In genomic region chr6:107957909-107958688, GRCh38 we compare ENCODE assay signal across 1 cellular context.
A peak's percentile ranks its signal among the peaks of the same experiment; 100 is the strongest.
TF ChIP-seq lines count a peak whose summit lies in the region.

Gene SEC63, minus strand, starts transcription at chr6:107958208. Its CDS starts 199 bp downstream, at chr6:107958009.

TF ChIP-seq in HepG2, 621 proteins besides CTCF, POLR2A, EP300 and RAD21 (continued from another document and continues in another):
- TF ChIP-seq CREBL2 (CRISPR knock-in tag; IDR thresholded peaks at IDR 0.05; ENCODE audit: borderline replicate concordance): no peak; the same call in 1 of the 2 replicates
- no peak; the same call in 1 of the 2 replicates for TF ChIP-seq RXRB (CRISPR knock-in tag; IDR thresholded peaks at IDR 0.05; ENCODE audit: borderline replicate concordance)
- no peak for TF ChIP-seq ZNF619 (CRISPR knock-in tag; IDR thresholded peaks at IDR 0.05)
- TF ChIP-seq RFX5 (IDR thresholded peaks at IDR 0.05; ENCODE audit: low read depth, low read length): no peak
- TF ChIP-seq MTA3 (CRISPR knock-in tag; IDR thresholded peaks at IDR 0.05): no peak
- TF ChIP-seq ZNF709 (CRISPR knock-in tag; IDR thresholded peaks at IDR 0.05): peak; percentile 81; the same call in 1 of the 2 replicates
- peak; percentile 54; the same call in 1 of the 2 replicates for TF ChIP-seq HIC2 (CRISPR knock-in tag; IDR thresholded peaks at IDR 0.05; ENCODE audit: low read depth)
- TF ChIP-seq ZNF616 (CRISPR knock-in tag; IDR thresholded peaks at IDR 0.05; ENCODE audit: low read depth): peak; percentile 49; the same call in 1 of the 2 replicates
- TF ChIP-seq RCOR2 (CRISPR knock-in tag; IDR thresholded peaks at IDR 0.05): no peak
- no peak for TF ChIP-seq HNF4G (IDR thresholded peaks at IDR 0.05; ENCODE audit: borderline replicate concordance, low read depth, low read length)
- TF ChIP-seq HNF4G (CRISPR knock-in tag; IDR thresholded peaks at IDR 0.05; ENCODE audit: borderline replicate concordance, low read depth): no peak
- TF ChIP-seq YEATS2 (CRISPR knock-in tag; IDR thresholded peaks at IDR 0.05; ENCODE audit: borderline replicate concordance): peak; percentile 63; the same call in 1 of the 2 replicates
- TF ChIP-seq ZNF260 (CRISPR knock-in tag; IDR thresholded peaks at IDR 0.05; ENCODE audit: borderline replicate concordance, low read depth): no peak
- no peak for TF ChIP-seq GRHL1 (CRISPR knock-in tag; conservative IDR thresholded peaks at IDR 0.05)
- TF ChIP-seq ZNF235 (CRISPR knock-in tag; IDR thresholded peaks at IDR 0.05; ENCODE audit: borderline replicate concordance): no peak
- TF ChIP-seq EHMT2 (IDR thresholded peaks at IDR 0.05; ENCODE audit: borderline replicate concordance, low read depth, low read length): no peak
- no peak for TF ChIP-seq ZBTB37 (CRISPR knock-in tag; IDR thresholded peaks at IDR 0.05)
- no peak for TF ChIP-seq NCOA5 (CRISPR knock-in tag; IDR thresholded peaks at IDR 0.05)
- TF ChIP-seq PAXIP1 (CRISPR knock-in tag; conservative IDR thresholded peaks at IDR 0.05): no peak; the same call in 1 of the 2 replicates
- TF ChIP-seq IKZF5 (CRISPR knock-in tag; IDR thresholded peaks at IDR 0.05): peak; percentile 52; the same call in 1 of the 2 replicates
- TF ChIP-seq RERE (CRISPR knock-in tag; IDR thresholded peaks at IDR 0.05; ENCODE audit: low read depth): 0 out of 2 replicates have a peak, but pooled peaks have one; percentile 29
- no peak for TF ChIP-seq CEBPZ (IDR thresholded peaks at IDR 0.05; ENCODE audit: low read length)
- TF ChIP-seq HOXA5 (CRISPR knock-in tag; IDR thresholded peaks at IDR 0.05): peak; percentile 17; the same call in 1 of the 2 replicates
- no peak for TF ChIP-seq KLF9 (CRISPR knock-in tag; IDR thresholded peaks at IDR 0.05; ENCODE audit: low read depth)
- peak; percentile 62 for TF ChIP-seq CBX1 (IDR thresholded peaks at IDR 0.05; ENCODE audit: low read depth)
- no peak for TF ChIP-seq ZNF414 (CRISPR knock-in tag; IDR thresholded peaks at IDR 0.05)
- peak; percentile 80 for TF ChIP-seq ZFX (CRISPR knock-in tag; IDR thresholded peaks at IDR 0.05; ENCODE audit: low read depth)
- peak; percentile 49 for TF ChIP-seq MED1 (CRISPR knock-in tag; IDR thresholded peaks at IDR 0.05)
- TF ChIP-seq FOSL2 (CRISPR knock-in tag; IDR thresholded peaks at IDR 0.05): 0 out of 2 replicates have a peak, but pooled peaks have one; percentile 13
- no peak for TF ChIP-seq GPBP1L1 (CRISPR knock-in tag; IDR thresholded peaks at IDR 0.05)
